Comparison of ENCODE assay signal across 8 cellular contexts in genomic region chr2:95526360-95527341, GRCh38. TPM values are rescaled to one million over a fixed set of nuclear protein-coding genes. Genes with fewer than 3 reads are reported as not detected.
DNase-seq lines count a peak whose midpoint lies in the region; ATAC-seq and TF ChIP-seq lines count a peak whose summit lies in the region.

No MANE protein-coding gene starts in this region.

- TF ChIP-seq CTCF in GM13976 (IDR thresholded peaks at IDR 0.05; ENCODE audit: borderline replicate concordance, control extremely low read depth, extremely low read depth, insufficient read depth, missing control alignments) = peak; percentile 26

- no peaks in the 10 kb centered on the region for H3K9me3 Mint-ChIP-seq in activated T-helper 17 cell treated with anti-CD3 and anti-CD28 coated beads, Interleukin-2, amount 50 U/mL, for 72 hours

- H3K4me3 Mint-ChIP-seq in activated T-helper 17 cell treated with anti-CD3 and anti-CD28 coated beads, Interleukin-2, amount 50 U/mL, for 72 hours = peak overlapping the region; percentile 84

- intact Hi-C loops in posterior vena cava (cut with DNase I) = no loop called here

- H3K27ac ChIP-seq in urinary bladder (ENCODE audit: low read depth) = no peak overlapping the region

- peaks cover 8% of the 10 kb centered on the region for H3K4me1 Mint-ChIP-seq in activated T-helper 17 cell treated with anti-CD3 and anti-CD28 coated beads, Interleukin-2, amount 50 U/mL, for 72 hours

- 3% methylated on average over 84 of the region's 84 CpGs for WGBS in urinary bladder

- peak overlapping the region; percentile 55 for H3K4me3 ChIP-seq in urinary bladder (ENCODE audit: low read depth, low read length)

- peaks cover 24% of the 10 kb centered on the region for H3K36me3 Mint-ChIP-seq in activated T-helper 17 cell treated with anti-CD3 and anti-CD28 coated beads, Interleukin-2, amount 50 U/mL, for 72 hours (ENCODE audit: low read depth)

- H3K4me1 ChIP-seq in urinary bladder (ENCODE audit: insufficient read depth) = no peaks in the 10 kb centered on the region

- H3K27me3 Mint-ChIP-seq in activated T-helper 17 cell treated with anti-CD3 and anti-CD28 coated beads, Interleukin-2, amount 50 U/mL, for 72 hours = no peaks in the 10 kb centered on the region

- peak; percentile 71 for ATAC-seq in HG02885 (IDR thresholded peaks at IDR 0.05; ENCODE audit: poor library complexity, unreplicated experiment)
- ATAC-seq in activated T-helper 17 cell treated with anti-CD3 and anti-CD28 coated beads, Interleukin-2, amount 50 U/mL, for 72 hours (replicated peaks) = peak; percentile 56

- peak overlapping the region; percentile 72 for H3K27ac Mint-ChIP-seq in activated T-helper 17 cell treated with anti-CD3 and anti-CD28 coated beads, Interleukin-2, amount 50 U/mL, for 72 hours

- DNase-seq in GM13976 (ENCODE audit: low spot score) = peak; percentile 79
- DNase-seq in NCI-H774 (lab: John Stamatoyannopoulos, UW) = peak; percentile 65
- peak; percentile 32 for DNase-seq in fibroblast of the conjunctiva (ENCODE audit: low read depth)
- DNase-seq in posterior vena cava (ENCODE audit: low spot score) = peak; percentile 89
- no peak for DNase-seq in HuH-7.5 (ENCODE audit: low spot score)

- H3K36me3 ChIP-seq in urinary bladder (ENCODE audit: insufficient read depth) = no peaks in the 10 kb centered on the region

- in situ Hi-C loops in GM13976 (cut with MboI; ENCODE audit: low sequenced_read_pairs, unreplicated experiment) = no loop called here

RNA-seq across cellular contexts. Expression of gene TRIM43B, which starts 42.1 kb away (rescaled TPM):
- not detected for total RNA-seq in activated T-helper 17 cell treated with anti-CD3 and anti-CD28 coated beads, Interleukin-2, amount 50 U/mL, for 72 hours
- total RNA-seq in posterior vena cava (not detected), urinary bladder (not detected)
- polyA plus RNA-seq in urinary bladder = not detected
